In the genomic region with DNA sequence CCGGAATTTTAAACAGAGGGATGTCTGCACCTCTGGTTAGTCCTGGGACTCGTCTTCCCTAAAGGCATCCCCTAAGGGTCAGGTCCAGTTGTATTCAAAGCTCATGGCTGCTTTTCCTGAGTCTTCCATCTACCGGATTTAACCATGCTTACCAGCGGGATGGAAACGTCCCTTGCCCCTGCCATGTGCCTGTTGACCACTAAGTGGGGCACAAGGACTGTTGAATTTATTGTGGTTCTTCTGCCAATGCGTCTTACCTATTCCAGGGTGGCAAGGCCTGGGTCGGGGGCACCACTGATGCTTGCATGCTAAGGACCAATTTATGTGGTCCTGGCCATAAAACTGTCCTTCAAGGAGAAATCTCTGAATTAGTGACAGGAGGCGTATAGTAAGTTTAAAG, we compare ENCODE assay signal across 14 cellular contexts. TPM values are rescaled to one million over a fixed set of nuclear protein-coding genes. Genes with fewer than 3 reads are reported as not detected.
DNase-seq lines count a peak whose midpoint lies in the region; ATAC-seq, FAIRE-seq and TF ChIP-seq lines count a peak whose summit lies in the region.
"Had no signal": no experiment of that assay in that cellular context is flagged by ENCODE, and none has a peak within 500 bp of the region (broad histone marks: within the 10 kb centered on the region; RNA-seq: fewer than 3 reads in every experiment).

No MANE protein-coding gene starts in this region.

- in situ Hi-C loops in GM12878 (cut with MboI) = no loop called here

- H3K4me1 ChIP-seq in SK-N-SH (ENCODE audit: control insufficient read depth in 1 of 2, insufficient read depth in 2 of 2, low read depth in 1 of 2, low read length in 1 of 2) (no peaks in the 10 kb centered on the region), GM12878 (ENCODE audit: control insufficient read depth, insufficient read depth, low read length) (no peaks in the 10 kb centered on the region), psoas muscle (no peaks in the 10 kb centered on the region), prostate gland (replicated peaks) (no peaks in the 10 kb centered on the region)
- H3K4me1 ChIP-seq: BLaER1 treated with 17β-estradiol and CSF1 and Interleukin-3, amounts not matched to agents 10 nM and 100 nM had no signal

- no peak overlapping the region for H3K27ac ChIP-seq in SK-N-SH (ENCODE audit: low read depth in 2 of 2, low read length in 1 of 2)
- H3K27ac ChIP-seq in GM12878 (ENCODE audit: control insufficient read depth, insufficient read depth) = no peak overlapping the region
- H3K27ac ChIP-seq in psoas muscle = no peak overlapping the region
- H3K27ac ChIP-seq in prostate gland = no peak overlapping the region
- H3K27ac ChIP-seq: BLaER1 treated with 17β-estradiol and CSF1 and Interleukin-3, amounts not matched to agents 10 nM and 100 nM; SK-N-MC had no signal

- H3K9me2 ChIP-seq in SK-N-SH = no peaks in the 10 kb centered on the region

- H3F3A ChIP-seq in SK-N-SH (replicated peaks; ENCODE audit: insufficient read depth) = no peaks in the 10 kb centered on the region

- no peak overlapping the region for H3K9ac ChIP-seq in SK-N-SH
- H3K9ac ChIP-seq in GM12878 (ENCODE audit: control insufficient read depth, insufficient read depth, low read length) = no peak overlapping the region
- H3K9ac ChIP-seq: BLaER1 treated with 17β-estradiol and CSF1 and Interleukin-3, amounts not matched to agents 10 nM and 100 nM had no signal

- H2AFZ ChIP-seq in SK-N-SH (ENCODE audit: low read depth) (no peak overlapping the region), GM12878 (ENCODE audit: control insufficient read depth, low read depth, low read length) (no peak overlapping the region)

- H3K79me2 ChIP-seq in SK-N-SH (ENCODE audit: insufficient read depth) (no peaks in the 10 kb centered on the region; the same call in 1 of the 2 replicates), GM12878 (ENCODE audit: control insufficient read depth, insufficient read depth, low read length) (no peaks in the 10 kb centered on the region)

- intact Hi-C loops in GM12878 (cut with micrococcal nuclease; ENCODE audit: unreplicated experiment) = no loop called here
- intact Hi-C loops in psoas muscle (cut with DNase I) = no loop called here
- intact Hi-C loops in prostate gland (cut with DNase I) = no loop called here

- peaks cover 4 to 9% of the 10 kb centered on the region in 2 experiments for H3K36me3 ChIP-seq in SK-N-SH (replicated peaks in 1 of 2; ENCODE audit: control insufficient read depth in 1 of 2, insufficient read depth in 2 of 2, low read length in 1 of 2)
- no peaks in the 10 kb centered on the region for H3K36me3 ChIP-seq in GM12878 (ENCODE audit: control insufficient read depth in 2 of 2, insufficient read depth in 2 of 2, low read length in 1 of 2)
- no peaks in the 10 kb centered on the region for H3K36me3 ChIP-seq in psoas muscle (ENCODE audit: insufficient read depth in 1 of 2, low read depth in 1 of 2)
- H3K36me3 ChIP-seq in prostate gland = no peaks in the 10 kb centered on the region

- WGBS in SK-N-SH (ENCODE audit: low lambda C conversion rate) = 74% methylated on average over 8 of the region's 8 CpGs
- WGBS in GM12878 (ENCODE audit: insufficient coverage, insufficient replicate concordance, low lambda C conversion rate, missing lambda C conversion rate) = 64% methylated on average over 8 of the region's 8 CpGs
- 66 to 72% (median 71%) methylated on average over 8 of the region's 8 CpGs for WGBS in psoas muscle, 3 donors
- 80% methylated on average over 8 of the region's 8 CpGs for WGBS in prostate gland

- no peak for TF ChIP-seq POLR2A in GM12878 (IDR thresholded peaks at IDR 0.05; ENCODE audit: low read depth, low read length)
- TF ChIP-seq POLR2A in prostate gland (IDR thresholded peaks at IDR 0.05) = no peak

- TF ChIP-seq RAD21 in SK-N-SH (IDR thresholded peaks at IDR 0.05; ENCODE audit: low read length) (peak; percentile 49), GM12878 (IDR thresholded peaks at IDR 0.05; ENCODE audit: insufficient read depth, low read depth, low read length) (peak; percentile 51)

- SMC1A ChIA-PET in GM12878 (lab: Charles Lee; ENCODE audit: uncharacterized antibody, unreplicated experiment) = interaction anchor here (0.6 kb wide), 1 partner anchor 707 kb away, joined by 3 read pairs; no protein-coding TSS in a partner anchor

- RAD21 ChIA-PET in GM12878 (lab: Charles Lee; ENCODE audit: unreplicated experiment) = no interaction called here

- no peaks in the 10 kb centered on the region for H3K9me3 ChIP-seq in SK-N-SH
- no peaks in the 10 kb centered on the region for H3K9me3 ChIP-seq in GM12878 (replicated peaks; ENCODE audit: control insufficient read depth, insufficient read depth, low read length)
- H3K9me3 ChIP-seq in psoas muscle = no peaks in the 10 kb centered on the region
- H3K9me3 ChIP-seq in prostate gland = no peaks in the 10 kb centered on the region
- H3K9me3 ChIP-seq: BLaER1 treated with 17β-estradiol and CSF1 and Interleukin-3, amounts not matched to agents 10 nM and 100 nM had no signal

- BruUV-seq in GM12878 (replicated peaks; lab: Mats Ljungman, UMichigan) = no TSS peak

- H3K27me3 ChIP-seq in SK-N-SH (ENCODE audit: insufficient read depth) (no peaks in the 10 kb centered on the region), GM12878 (replicated peaks in 1 of 2; ENCODE audit: control insufficient read depth in 2 of 2, insufficient read depth in 2 of 2, low read length in 1 of 2) (no peaks in the 10 kb centered on the region), psoas muscle (ENCODE audit: insufficient read depth in 3 of 3, low read length in 2 of 3) (no peaks in the 10 kb centered on the region), prostate gland (replicated peaks; ENCODE audit: insufficient read depth) (no peaks in the 10 kb centered on the region)
- H3K27me3 ChIP-seq: BLaER1 treated with 17β-estradiol and CSF1 and Interleukin-3, amounts not matched to agents 10 nM and 100 nM had no signal

- H3K4me2 ChIP-seq in SK-N-SH (no peak overlapping the region), GM12878 (ENCODE audit: control insufficient read depth, insufficient read depth) (no peak overlapping the region)
- H3K4me2 ChIP-seq: BLaER1 treated with 17β-estradiol and CSF1 and Interleukin-3, amounts not matched to agents 10 nM and 100 nM had no signal

- ATAC-seq in SK-N-SH treated with all-trans-retinoic acid at 6 μM for 48 hours (no peak), GM12878 (peak; percentile 50; the same call in 2 of the 3 replicates), psoas muscle (no peak), GM19023 (IDR thresholded peaks at IDR 0.05; ENCODE audit: unreplicated experiment) (no peak)

- DNase-seq in SK-N-SH (peak; percentile 23), M059J (ENCODE audit: low read depth) (peak; percentile 25), GM12878 (ENCODE audit: low read depth, low spot score) (no peak), psoas muscle (no peak), prostate gland (ENCODE audit: low spot score) (no peak), NCI-H1436 treated with DMSO at 0.1 percent for 48 hours (lab: John Stamatoyannopoulos, UW) (no peak)
- DNase-seq: central memory CD4-positive, alpha-beta T cell; head of caudate nucleus; KG1; substantia nigra had no signal

- peak; percentile 24; the same call in 1 of the 2 replicates for TF ChIP-seq CTCF in SK-N-SH (IDR thresholded peaks at IDR 0.05)
- peak; percentile 18 to 26 (median 25); a peak in 2 of 6 replicates for TF ChIP-seq CTCF in GM12878 (IDR thresholded peaks at IDR 0.05 in 2 of 3, conservative IDR thresholded peaks at IDR 0.05 in 1 of 3; ENCODE audit: control insufficient read depth in 2 of 3, extremely low read depth in 1 of 3, insufficient read depth in 1 of 3, low read depth in 3 of 3, low read length in 3 of 3)
- peak; percentile 9 for TF ChIP-seq CTCF in psoas muscle (IDR thresholded peaks at IDR 0.05)
- no peak for TF ChIP-seq CTCF in prostate gland (IDR thresholded peaks at IDR 0.05)

- H4K20me1 ChIP-seq in SK-N-SH (ENCODE audit: insufficient read depth) (no peaks in the 10 kb centered on the region), GM12878 (ENCODE audit: control insufficient read depth, insufficient read depth) (no peaks in the 10 kb centered on the region)
- H4K20me1 ChIP-seq: BLaER1 treated with 17β-estradiol and CSF1 and Interleukin-3, amounts not matched to agents 10 nM and 100 nM had no signal

- TF ChIP-seq EP300 in SK-N-SH (IDR thresholded peaks at IDR 0.05; ENCODE audit: borderline replicate concordance in 1 of 2, low read depth in 1 of 2, low read length in 1 of 2) (no peak), GM12878 (IDR thresholded peaks at IDR 0.05; ENCODE audit: borderline replicate concordance in 1 of 2, control insufficient read depth in 1 of 2, low read depth in 2 of 2, low read length in 2 of 2) (no peak)

- POLR2A ChIA-PET in SK-N-SH (lab: Yijun Ruan, JAX) = no interaction called here
- POLR2A ChIA-PET in GM12878 (lab: Charles Lee) = no interaction called here

- CTCF ChIA-PET in SK-N-SH (lab: Yijun Ruan, JAX) = no interaction called here
- CTCF ChIA-PET in GM12878 (lab: Yijun Ruan, JAX) = no interaction called here

- H3K4me3 ChIP-seq in SK-N-SH (ENCODE audit: low read depth in 2 of 2, low read length in 1 of 2) (no peak overlapping the region), GM12878 (no peak overlapping the region), psoas muscle (no peak overlapping the region), prostate gland (no peak overlapping the region)
- H3K4me3 ChIP-seq: BLaER1 treated with 17β-estradiol and CSF1 and Interleukin-3, amounts not matched to agents 10 nM and 100 nM; SK-N-MC had no signal

- FAIRE-seq in GM12878 (lab: Jason Lieb, UNC) = no peak

RNA-seq across cellular contexts. Expression of a gene that starts 25.6 kb away (rescaled TPM):
- 13.3 and 14.6 TPM in 2 replicates for polyA plus RNA-seq in SK-N-SH (2012; rRNA removed)
- 14.4 and 16.5 TPM in 2 replicates for polyA plus RNA-seq in SK-N-SH (2012; cell fraction: cytosol; rRNA removed)
- 10.0 and 14.9 TPM in 2 replicates for polyA plus RNA-seq in SK-N-SH (2012; cell fraction: nucleus; rRNA removed)
- 5.6 and 8.7 TPM in 2 replicates for total RNA-seq in M059J (2014; rRNA removed; shearing (Covaris generic))
- 3.8 and 4.2 TPM in 2 replicates for total RNA-seq in GM12878 (2013; cell fraction: nucleolus; rRNA removed)
- total RNA-seq in GM12878 (2014; rRNA removed) = 1.7 and 1.9 TPM in 2 replicates
- 1.4 and 1.5 TPM in 2 replicates for total RNA-seq in GM12878 (2014; rRNA removed; fragmentation: Illumina TruSeq; extraction: Trizol)
- total RNA-seq in GM12878 (2021) = 1.4 and 2.9 TPM in 2 replicates
- 1.3 TPM for polyA plus RNA-seq in GM12878 (2011; ENCODE audit: low read depth)
- 2.2 and 2.5 TPM in 2 replicates for polyA plus RNA-seq in GM12878 (2011; rRNA removed)
- polyA plus RNA-seq in GM12878 (2011; cell fraction: cytosol; rRNA removed) = 0.90 and 1.4 TPM in 2 replicates
- 1.2 TPM in 2 replicates for polyA plus RNA-seq in GM12878 (2011; cell fraction: nucleus; rRNA removed)
- 1.7 TPM in 2 replicates for polyA plus RNA-seq in GM12878 (2012)
- 1.7 and 2.2 TPM in 2 replicates for polyA plus RNA-seq in GM12878 (2014; fragmentation: Illumina TruSeq; extraction: Trizol)
- polyA plus RNA-seq in GM12878 (2014; fragmentation: Nextera tagmentation; extraction: Ambion mirVana) = 1 to 10 TPM in 1 of 2 experiments, under 1 TPM in 1; 0.68 to 2.0 TPM
- 1.5 and 1.8 TPM in 2 replicates for polyA plus RNA-seq in GM12878 (2014; rRNA removed)
- 1 to 10 TPM; 3.0 to 3.2 TPM for polyA plus RNA-seq in GM12878 (2016; fragmentation: Nextera tagmentation; extraction: Ambion mirVana)
- 1.5 and 3.3 TPM in 2 replicates for polyA minus RNA-seq in GM12878 (2011; rRNA and poly(A)+ RNA removed)
- 0.83 and 1.7 TPM in 2 replicates for polyA minus RNA-seq in GM12878 (2011; cell fraction: cytosol; rRNA and poly(A)+ RNA removed)
- polyA minus RNA-seq in GM12878 (2011; cell fraction: nucleus; rRNA and poly(A)+ RNA removed) = 0.73 and 1.4 TPM in 2 replicates
- total RNA-seq in psoas muscle = 1 to 10 TPM; 3.6 to 4.6 (median 3.7) TPM
- polyA plus RNA-seq in psoas muscle = 1 to 10 TPM; 1.6 to 9.1 (median 3.0) TPM
- total RNA-seq in prostate gland = 10 to 100 TPM; 11.6 to 24.5 TPM

Comparison
In these comparisons a context has a peak if more than half of its experiments do, and no peak if none do; other contexts are left out.
1. DNase-seq: peak in SK-N-SH (single experiment) and M059J (single experiment); none in GM12878 (single experiment), psoas muscle (0 of 2), prostate gland (single experiment) and NCI-H1436 treated with DMSO at 0.1 percent for 48 hours (single experiment).
2. CTCF ChIP-seq: peak in SK-N-SH (single experiment), GM12878 (3 of 3) and psoas muscle (single experiment); none in prostate gland (0 of 4).